In genomic region chr10:79215531-79215930, GRCh38 we compare ENCODE assay signal across 31 cellular contexts.
"Had no signal": no experiment of that assay in that cellular context is flagged by ENCODE, and none has a peak within 500 bp of the region (broad histone marks: within the 10 kb centered on the region; RNA-seq: fewer than 3 reads in every experiment).

No MANE protein-coding gene starts in this region.

- H3K27me3 ChIP-seq: ascending aorta, cardiac muscle cell had no signal

- H3K27ac ChIP-seq: ascending aorta, cardiac muscle cell, WERI-Rb-1 had no signal

- ATAC-seq: activated CD4-positive, alpha-beta T cell treated with anti-CD3 and anti-CD28 coated beads for 36 hours; activated CD4-positive, CD25-positive, alpha-beta regulatory T cell treated with anti-CD3 and anti-CD28 coated beads, Interleukin-2, amount 50 U/mL, for 24 hours; activated CD8-positive, alpha-beta memory T cell treated with anti-CD3 and anti-CD28 coated beads, Interleukin-2, amount 10 ng/mL, durations not matched to agents 7 days and 5 days; activated CD8-positive, alpha-beta T cell treated with anti-CD3 and anti-CD28 coated beads, Interleukin-2, amount 10 ng/mL, durations not matched to agents 7 days and 5 days; activated naive CD8-positive, alpha-beta T cell treated with anti-CD3 and anti-CD28 coated beads, Interleukin-2, amount 50 U/mL, for 24 hours; WTC11 had no signal

- DNase-seq: activated CD4-positive, alpha-beta memory T cell treated with anti-CD3 and anti-CD28 coated beads, Interleukin-2, amount 10 ng/mL, durations not matched to agents 7 days and 5 days; activated CD4-positive, alpha-beta T cell treated with anti-CD3 and anti-CD28 coated beads for 1 hour; activated CD4-positive, alpha-beta T cell treated with anti-CD3 and anti-CD28 coated beads for 36 hours; activated CD4-positive, alpha-beta T cell treated with anti-CD3 and anti-CD28 coated beads for 48 hours; activated CD4-positive, alpha-beta T cell treated with anti-CD3 and anti-CD28 coated beads, Interleukin-2, amount 10 ng/mL, durations not matched to agents 7 days and 5 days; activated CD4-positive, alpha-beta T cell treated with anti-CD3 and anti-CD28 coated beads, Interleukin-2, amount 50 U/mL, for 48 hours; activated CD4-positive, CD25-positive, alpha-beta regulatory T cell; activated CD8-positive, alpha-beta memory T cell treated with anti-CD3 and anti-CD28 coated beads for 24 hours; activated CD8-positive, alpha-beta memory T cell treated with anti-CD3 and anti-CD28 coated beads, Interleukin-2, amount 10 ng/mL, durations not matched to agents 7 days and 5 days; activated CD8-positive, alpha-beta memory T cell treated with anti-CD3 and anti-CD28 coated beads, Interleukin-2, amount 50 U/mL, for 48 hours; activated CD8-positive, alpha-beta T cell treated with anti-CD3 and anti-CD28 coated beads, Interleukin-2, amount 10 ng/mL, durations not matched to agents 7 days and 5 days; activated effector memory CD4-positive, alpha-beta T cell treated with Interleukin-2 at 50 U/mL for 16 hours; activated gamma-delta T cell; activated naive CD4-positive, alpha-beta T cell treated with anti-CD3 and anti-CD28 coated beads, Interleukin-2, amount 10 ng/mL, durations not matched to agents 7 days and 5 days; activated naive CD4-positive, alpha-beta T cell treated with Interleukin-2 at 50 U/mL for 16 hours; activated naive CD8-positive, alpha-beta T cell treated with anti-CD3 and anti-CD28 coated beads, Interleukin-2, amount 10 ng/mL, durations not matched to agents 7 days and 5 days; activated naive CD8-positive, alpha-beta T cell treated with anti-CD3 and anti-CD28 coated beads, Interleukin-2, amount 50 U/mL, for 24 hours; activated T-cell treated with anti-CD3 and anti-CD28 coated beads, Interleukin-2, amount 50 U/mL, for 24 hours; activated T-cell treated with anti-CD3 and anti-CD28 coated beads, Interleukin-2, amount 50 U/mL, for 48 hours; amygdala; anterior cingulate cortex; caudate nucleus; cerebellar nuclear complex; T-helper 1 cell; T-helper 2 cell; T-helper 9 cell; WERI-Rb-1 had no signal

- H3K9me3 ChIP-seq: ascending aorta had no signal

- H3K4me3 ChIP-seq: ascending aorta, cardiac muscle cell had no signal
